ENCODE assay signal across 29 cellular contexts in the genomic region with DNA sequence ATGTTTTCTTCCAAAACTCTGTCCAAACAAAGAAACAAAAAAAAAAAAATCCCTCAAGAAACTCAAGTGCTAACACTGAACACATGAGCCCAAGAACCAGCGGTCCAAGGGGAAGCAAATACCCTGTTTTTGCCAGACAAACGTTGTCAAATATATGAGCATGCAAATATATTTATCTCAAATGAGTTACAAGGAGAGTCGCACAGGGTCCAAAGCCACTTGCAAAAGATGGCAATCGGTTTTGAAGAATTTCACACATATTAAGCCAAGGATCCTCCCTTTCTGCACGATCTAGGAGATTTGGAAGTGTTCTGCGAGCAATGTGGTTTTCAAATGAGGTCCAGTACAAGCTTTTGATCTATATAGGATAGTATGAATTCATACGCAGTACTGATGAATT. TPM values are rescaled to one million over a fixed set of nuclear protein-coding genes. Genes with fewer than 3 reads are reported as not detected.
"Had no signal": no experiment of that assay in that cellular context is flagged by ENCODE, and none has a peak within 500 bp of the region (broad histone marks: within the 10 kb centered on the region; RNA-seq: fewer than 3 reads in every experiment).

No MANE protein-coding gene starts in this region.

- H3K36me3 ChIP-seq: ovary, right lobe of liver, sigmoid colon, stomach, tibial artery, transverse colon, upper lobe of right lung, uterus had no signal

- H3K4me1 Mint-ChIP-seq: naive B cell; naive thymus-derived CD8-positive, alpha-beta T cell; neural crest cell; stimulated activated effector memory CD8-positive, alpha-beta T cell treated with anti-CD3 and anti-CD28 coated beads, Interleukin-12 subunit alpha, Interleukin-12 subunit beta, amount 100 ng/mL, for 72 hours; stimulated activated naive B cell treated with anti-CD40 and anti-IgM and Interleukin-4, amounts not matched to agents 10 μg/mL and 1 μg/mL and 100 μg/mL, for 72 hours had no signal

- ATAC-seq: naive thymus-derived CD8-positive, alpha-beta T cell; natural killer cell treated with Interleukin-12 subunit alpha and Interleukin-12 subunit beta and Interleukin-15 and Interleukin-18, amount 100 ng/mL, for 72 hours; psoas muscle; right lobe of liver; stimulated activated effector memory CD8-positive, alpha-beta T cell treated with anti-CD3 and anti-CD28 coated beads, Interleukin-12 subunit alpha, Interleukin-12 subunit beta, amount 100 ng/mL, for 72 hours; stimulated activated naive B cell treated with anti-CD40 and anti-IgM and Interleukin-4, amounts not matched to agents 10 μg/mL and 1 μg/mL and 100 μg/mL, for 72 hours; upper lobe of right lung had no signal

- H3K4me1 ChIP-seq: parathyroid adenoma, psoas muscle, right lobe of liver, sigmoid colon, stomach, testis, transverse colon, upper lobe of right lung, uterus had no signal

- H3K9ac ChIP-seq: parathyroid adenoma had no signal

- H3K9me3 Mint-ChIP-seq: natural killer cell treated with Interleukin-12 subunit alpha and Interleukin-12 subunit beta and Interleukin-15 and Interleukin-18, amount 100 ng/mL, for 72 hours; nephron progenitor cell; neural crest cell; stimulated activated effector memory CD8-positive, alpha-beta T cell treated with anti-CD3 and anti-CD28 coated beads, Interleukin-12 subunit alpha, Interleukin-12 subunit beta, amount 100 ng/mL, for 72 hours; stimulated activated naive CD8-positive, alpha-beta T cell treated with anti-CD3 and anti-CD28 coated beads, Interleukin-15, Interleukin-2, amounts not matched to agents 100 ng/mL and 50 ng/mL, for 24 hours; type B pancreatic cell had no signal

- H3K4me3 Mint-ChIP-seq: naive B cell; naive thymus-derived CD8-positive, alpha-beta T cell; natural killer cell treated with Interleukin-12 subunit alpha and Interleukin-12 subunit beta and Interleukin-15 and Interleukin-18, amount 100 ng/mL, for 72 hours; nephron progenitor cell; neural crest cell; stimulated activated effector memory CD8-positive, alpha-beta T cell treated with anti-CD3 and anti-CD28 coated beads, Interleukin-12 subunit alpha, Interleukin-12 subunit beta, amount 100 ng/mL, for 72 hours; stimulated activated naive B cell treated with anti-CD40 and anti-IgM and Interleukin-4, amounts not matched to agents 10 μg/mL and 1 μg/mL and 100 μg/mL, for 72 hours; stimulated activated naive CD8-positive, alpha-beta T cell treated with anti-CD3 and anti-CD28 coated beads, Interleukin-15, Interleukin-2, amounts not matched to agents 100 ng/mL and 50 ng/mL, for 24 hours; type B pancreatic cell had no signal

- H3K27ac ChIP-seq: ovary, parathyroid adenoma, psoas muscle, right lobe of liver, sigmoid colon, stomach, testis, tibial artery, transverse colon, upper lobe of right lung had no signal

- DNase-seq: naive B cell; naive thymus-derived CD8-positive, alpha-beta T cell; nephron progenitor cell; occipital lobe; ovary; posterior cingulate gyrus; psoas muscle; right lobe of liver; sigmoid colon; small intestine; stimulated activated CD4-positive, alpha-beta T cell treated with anti-CD3 and anti-CD28 coated beads, Interleukin-15, amount 100 ng/mL, for 24 hours; stimulated activated CD4-positive, alpha-beta T cell treated with anti-CD3 and anti-CD28 coated beads, Interleukin-2, amount 100 ng/mL, for 24 hours; stimulated activated CD4-positive, alpha-beta T cell treated with anti-CD3 and anti-CD28 coated beads, Interleukin-2, amount 100 ng/mL, for 48 hours; stimulated activated CD4-positive, alpha-beta T cell treated with anti-CD3 and anti-CD28 coated beads, Interleukin-4, amount 100 ng/mL, for 24 hours; stimulated activated naive B cell treated with anti-CD40 and anti-IgM and Interleukin-4, amounts not matched to agents 10 μg/mL and 1 μg/mL and 100 μg/mL, for 72 hours; stimulated activated naive CD4-positive, alpha-beta T cell treated with Interleukin-2 at 50 U/mL for 16 hours; stomach; testis; tibial artery; transverse colon; upper lobe of right lung had no signal

- H3K27me3 Mint-ChIP-seq: type B pancreatic cell had no signal

- H3K9me3 ChIP-seq: ovary, psoas muscle, right lobe of liver, sigmoid colon, stomach, testis, tibial artery, transverse colon, upper lobe of right lung, uterus had no signal

- H3K36me3 Mint-ChIP-seq: naive B cell; natural killer cell treated with Interleukin-12 subunit alpha and Interleukin-12 subunit beta and Interleukin-15 and Interleukin-18, amount 100 ng/mL, for 72 hours; stimulated activated effector memory CD8-positive, alpha-beta T cell treated with anti-CD3 and anti-CD28 coated beads, Interleukin-12 subunit alpha, Interleukin-12 subunit beta, amount 100 ng/mL, for 72 hours; stimulated activated naive B cell treated with anti-CD40 and anti-IgM and Interleukin-4, amounts not matched to agents 10 μg/mL and 1 μg/mL and 100 μg/mL, for 72 hours had no signal

- H2AFZ ChIP-seq: parathyroid adenoma had no signal

- H3K27ac Mint-ChIP-seq: naive B cell; naive thymus-derived CD8-positive, alpha-beta T cell; natural killer cell treated with Interleukin-12 subunit alpha and Interleukin-12 subunit beta and Interleukin-15 and Interleukin-18, amount 100 ng/mL, for 72 hours; nephron progenitor cell; progenitor cell of endocrine pancreas; stimulated activated effector memory CD8-positive, alpha-beta T cell treated with anti-CD3 and anti-CD28 coated beads, Interleukin-12 subunit alpha, Interleukin-12 subunit beta, amount 100 ng/mL, for 72 hours; stimulated activated naive B cell treated with anti-CD40 and anti-IgM and Interleukin-4, amounts not matched to agents 10 μg/mL and 1 μg/mL and 100 μg/mL, for 72 hours; stimulated activated naive CD8-positive, alpha-beta T cell treated with anti-CD3 and anti-CD28 coated beads, Interleukin-15, Interleukin-2, amounts not matched to agents 100 ng/mL and 50 ng/mL, for 24 hours; type B pancreatic cell had no signal

- H3K4me3 ChIP-seq: ovary, psoas muscle, right lobe of liver, sigmoid colon, stomach, testis, tibial artery, transverse colon, upper lobe of right lung, uterus had no signal

- H3K79me2 ChIP-seq: parathyroid adenoma had no signal

- H3K27me3 ChIP-seq: ovary, right lobe of liver, testis, tibial artery, uterus had no signal

RNA-seq across cellular contexts. Expression of gene EMX2, which starts 23.2 kb away (rescaled TPM):
- total RNA-seq: naive thymus-derived CD8-positive, alpha-beta T cell; natural killer cell treated with Interleukin-12 subunit alpha and Interleukin-12 subunit beta and Interleukin-15 and Interleukin-18, amount 100 ng/mL, for 72 hours; progenitor cell of endocrine pancreas; right lobe of liver; stomach; upper lobe of right lung had no signal
- polyA plus RNA-seq: naive thymus-derived CD8-positive, alpha-beta T cell; sigmoid colon had no signal
